Comparison of ENCODE assay signal across 21 cellular contexts in the genomic region with DNA sequence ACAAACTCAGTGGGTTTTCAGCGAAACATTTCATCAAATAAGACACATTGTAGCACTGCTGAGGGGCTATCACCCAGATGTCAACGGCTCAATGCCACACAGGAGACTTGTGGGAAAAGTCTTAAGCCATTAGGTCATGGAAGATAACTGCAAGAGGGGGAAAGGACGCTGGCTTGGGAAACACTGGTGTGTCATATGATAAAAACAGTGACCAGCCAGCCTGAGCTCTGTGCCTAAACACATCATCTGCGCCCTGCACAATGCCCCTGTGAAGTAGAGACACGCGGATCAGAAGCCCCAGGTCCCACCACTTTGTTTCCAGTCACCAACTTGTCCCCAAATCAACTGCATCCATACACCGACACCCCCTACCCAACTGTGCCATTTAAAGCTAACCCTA.
DNase-seq lines count a peak whose midpoint lies in the region; ATAC-seq, FAIRE-seq and TF ChIP-seq lines count a peak whose summit lies in the region.
"Had no signal": no experiment of that assay in that cellular context is flagged by ENCODE, and none has a peak within 500 bp of the region (broad histone marks: within the 10 kb centered on the region; RNA-seq: fewer than 3 reads in every experiment).

No MANE protein-coding gene starts in this region.

- no peak for FAIRE-seq in small intestine (lab: Jason Lieb, UNC)
- FAIRE-seq: bronchial epithelial cell, GM18507 had no signal

- BruUV-seq in Panc1 (replicated peaks; lab: Mats Ljungman, UMichigan): TSS peak; percentile 1

- CTCF ChIA-PET in Panc1 (lab: Charles Lee): no interaction called here

- POLR2A ChIA-PET in Panc1 (lab: Charles Lee): no interaction called here

- peaks cover 10% of the 10 kb centered on the region for H3K9me3 Mint-ChIP-seq in mesothelial cell of epicardium
- H3K9me3 Mint-ChIP-seq: activated CD4-positive, alpha-beta T cell treated with anti-CD3 and anti-CD28 coated beads, Interleukin-2, amount 10 ng/mL, durations not matched to agents 7 days and 5 days; activated naive CD8-positive, alpha-beta T cell treated with anti-CD3 and anti-CD28 coated beads for 36 hours; memory B cell; natural killer cell had no signal

- H3K27ac ChIP-seq in Panc1 (ENCODE audit: low read length) (peak overlapping the region; percentile 12; the same call in 1 of the 2 replicates), testis (peak overlapping the region; percentile 22 to 68), small intestine (ENCODE audit: low read depth in 1 of 2, low read length in 1 of 2) (no peak overlapping the region), tibial artery (no peak overlapping the region)
- H3K27ac ChIP-seq: dorsolateral prefrontal cortex, prostate gland had no signal

- H3K36me3 ChIP-seq in Panc1 (ENCODE audit: control insufficient read depth, insufficient read depth, low read length) (peaks cover 37% of the 10 kb centered on the region), testis (ENCODE audit: low read depth, missing control alignments) (no peaks in the 10 kb centered on the region), small intestine (ENCODE audit: control insufficient read depth in 2 of 2, insufficient read depth in 2 of 2, low read length in 2 of 2) (no peaks in the 10 kb centered on the region), tibial artery (no peaks in the 10 kb centered on the region)
- H3K36me3 ChIP-seq: prostate gland had no signal

- TF ChIP-seq POLR2A in testis (IDR thresholded peaks at IDR 0.05): no peak

- no peak for ATAC-seq in Panc1
- no peak for ATAC-seq in HG03045 (IDR thresholded peaks at IDR 0.05; ENCODE audit: unreplicated experiment)
- ATAC-seq: natural killer cell had no signal

- DNase-seq in Panc1 (ENCODE audit: low read depth, low spot score) (no peak), fibroblast of villous mesenchyme (ENCODE audit: low read depth) (peak; percentile 72), mesothelial cell of epicardium (ENCODE audit: low spot score in 2 of 2, unreplicated experiment in 2 of 2) (no peak), testis (peak; percentile 86), small intestine (no peak), cerebellar nuclear complex (lab: John Stamatoyannopoulos, UW) (no peak), tibial artery (no peak)
- DNase-seq: activated CD4-positive, alpha-beta T cell treated with anti-CD3 and anti-CD28 coated beads, Interleukin-2, amount 10 ng/mL, durations not matched to agents 7 days and 5 days; activated naive CD8-positive, alpha-beta T cell treated with anti-CD3 and anti-CD28 coated beads for 36 hours; DMS 273 treated with DMSO at 0.1 percent for 48 hours; dorsolateral prefrontal cortex; foreskin melanocyte; kidney; natural killer cell; NCI-H1417 treated with DMSO at 0.1 percent for 48 hours; SHP77 treated with DMSO at 0.1 percent for 48 hours had no signal

- H3K4me1 Mint-ChIP-seq in mesothelial cell of epicardium: peaks cover 20% of the 10 kb centered on the region
- H3K4me1 Mint-ChIP-seq: activated CD4-positive, alpha-beta T cell treated with anti-CD3 and anti-CD28 coated beads, Interleukin-2, amount 10 ng/mL, durations not matched to agents 7 days and 5 days; activated naive CD8-positive, alpha-beta T cell treated with anti-CD3 and anti-CD28 coated beads for 36 hours; natural killer cell had no signal

- no peaks in the 10 kb centered on the region for H3K27me3 Mint-ChIP-seq in mesothelial cell of epicardium (ENCODE audit: low read depth)
- H3K27me3 Mint-ChIP-seq: activated CD4-positive, alpha-beta T cell treated with anti-CD3 and anti-CD28 coated beads, Interleukin-2, amount 10 ng/mL, durations not matched to agents 7 days and 5 days; memory B cell had no signal

- H3K36me3 Mint-ChIP-seq in mesothelial cell of epicardium: peaks cover 23% of the 10 kb centered on the region
- H3K36me3 Mint-ChIP-seq: activated naive CD8-positive, alpha-beta T cell treated with anti-CD3 and anti-CD28 coated beads for 36 hours; natural killer cell had no signal

- 64 to 75% methylated on average over 7 of the region's 7 CpGs for WGBS in testis, 2 donors
- WGBS in small intestine, 3 donors: 73 to 85% (median 78%) methylated on average over 7 of the region's 7 CpGs

- peaks cover 62% of the 10 kb centered on the region for H3K4me1 ChIP-seq in Panc1 (ENCODE audit: control insufficient read depth, insufficient read depth, low read length)
- peaks cover 38% of the 10 kb centered on the region for H3K4me1 ChIP-seq in testis
- H3K4me1 ChIP-seq in small intestine (ENCODE audit: control insufficient read depth in 2 of 2, insufficient read depth in 1 of 2, low read depth in 1 of 2, low read length in 1 of 2): peaks cover 9 to 20% of the 10 kb centered on the region in 2 donors
- peaks cover 0 to 22% (median 14%) of the 10 kb centered on the region in 4 donors for H3K4me1 ChIP-seq in tibial artery

- in situ Hi-C loops in Panc1 (cut with HindIII; ENCODE audit: low pct_unique_long_range_greater_than_20kb, low sequenced_read_pairs): no loop called here

- intact Hi-C loops in Panc1 (cut with micrococcal nuclease; ENCODE audit: unreplicated experiment) (no loop called here), testis (cut with DNase I; ENCODE audit: low total_unique reads) (no loop called here), tibial artery (cut with DNase I; ENCODE audit: low total_unique reads) (no loop called here)

- no peaks in the 10 kb centered on the region for H3K9me3 ChIP-seq in Panc1 (ENCODE audit: control insufficient read depth, insufficient read depth, low read depth, low read length)
- no peaks in the 10 kb centered on the region for H3K9me3 ChIP-seq in testis
- H3K9me3 ChIP-seq in small intestine (ENCODE audit: control insufficient read depth, low read depth): no peaks in the 10 kb centered on the region
- H3K9me3 ChIP-seq in tibial artery: no peaks in the 10 kb centered on the region
- H3K9me3 ChIP-seq: prostate gland had no signal

- no peak overlapping the region for H3K4me3 Mint-ChIP-seq in mesothelial cell of epicardium
- H3K4me3 Mint-ChIP-seq: activated CD4-positive, alpha-beta T cell treated with anti-CD3 and anti-CD28 coated beads, Interleukin-2, amount 10 ng/mL, durations not matched to agents 7 days and 5 days; activated naive CD8-positive, alpha-beta T cell treated with anti-CD3 and anti-CD28 coated beads for 36 hours; memory B cell; natural killer cell had no signal

- H3K4me3 ChIP-seq in Panc1 (ENCODE audit: low read depth in 2 of 2, low read length in 2 of 2): no peak overlapping the region
- H3K4me3 ChIP-seq in fibroblast of villous mesenchyme (ENCODE audit: low read depth, low read length): no peak overlapping the region
- H3K4me3 ChIP-seq in testis: no peak overlapping the region
- no peak overlapping the region for H3K4me3 ChIP-seq in small intestine (ENCODE audit: low read depth in 1 of 2, low read length in 2 of 2)
- no peak overlapping the region for H3K4me3 ChIP-seq in tibial artery
- H3K4me3 ChIP-seq: dorsolateral prefrontal cortex, prostate gland had no signal

- H3K27ac Mint-ChIP-seq in mesothelial cell of epicardium: peak overlapping the region; percentile 51
- H3K27ac Mint-ChIP-seq: activated CD4-positive, alpha-beta T cell treated with anti-CD3 and anti-CD28 coated beads, Interleukin-2, amount 10 ng/mL, durations not matched to agents 7 days and 5 days; activated naive CD8-positive, alpha-beta T cell treated with anti-CD3 and anti-CD28 coated beads for 36 hours; memory B cell; natural killer cell had no signal

- TF ChIP-seq CTCF in Panc1 (IDR thresholded peaks at IDR 0.05): no peak
- no peak for TF ChIP-seq CTCF in fibroblast of villous mesenchyme (IDR thresholded peaks at IDR 0.05; ENCODE audit: insufficient read depth, low read depth, low read length)
- TF ChIP-seq CTCF in mesothelial cell of epicardium (IDR thresholded peaks at IDR 0.05; ENCODE audit: unreplicated experiment): no peak
- no peak for TF ChIP-seq CTCF in testis (IDR thresholded peaks at IDR 0.05)
- no peak for TF ChIP-seq CTCF in tibial artery (IDR thresholded peaks at IDR 0.05)

- H3K27me3 ChIP-seq in Panc1 (ENCODE audit: control insufficient read depth, insufficient read depth, low read length) (no peaks in the 10 kb centered on the region), testis (no peaks in the 10 kb centered on the region), small intestine (ENCODE audit: control insufficient read depth in 2 of 2, insufficient read depth in 2 of 2, low read length in 2 of 2) (no peaks in the 10 kb centered on the region), tibial artery (no peaks in the 10 kb centered on the region)

Comparison
In these comparisons a context has a peak if more than half of its experiments do, and no peak if none do; other contexts are left out.
1. DNase-seq: peak in fibroblast of villous mesenchyme (single experiment) and testis (single experiment); none in Panc1 (single experiment), mesothelial cell of epicardium (0 of 2), small intestine (single experiment), cerebellar nuclear complex (0 of 2) and tibial artery (0 of 2).
2. H3K27ac ChIP-seq: peak in Panc1 (single experiment) and testis (2 of 2); none in small intestine (0 of 2) and tibial artery (0 of 2).